1 cellular context compared by ENCODE assay signal in the genomic region with DNA sequence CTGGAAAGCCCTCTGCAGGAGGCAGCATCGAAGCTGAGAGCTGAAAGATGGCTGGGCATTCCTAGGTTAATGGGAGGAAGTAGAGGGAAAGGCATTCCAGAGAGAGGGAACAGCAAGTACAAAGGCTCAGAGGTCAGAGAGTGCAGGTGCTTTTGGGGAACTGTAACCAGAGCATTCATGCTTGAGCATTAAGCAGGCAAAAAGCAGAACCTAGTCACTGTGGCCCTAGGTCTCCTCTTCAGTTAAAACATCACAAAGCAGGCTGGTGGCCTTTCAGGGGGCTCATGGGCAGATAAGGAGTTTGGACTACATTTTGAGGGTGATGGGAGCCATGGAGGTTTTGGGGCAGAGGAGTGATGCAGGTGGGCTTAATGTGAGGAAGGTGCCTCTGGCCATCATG.
A peak's percentile ranks its signal among the peaks of the same experiment; 100 is the strongest.
TF ChIP-seq lines count a peak whose summit lies in the region.

No MANE protein-coding gene starts in this region.

TF ChIP-seq in H1, 55 proteins besides CTCF, POLR2A, EP300 and RAD21:
- TF ChIP-seq HDAC2 (IDR thresholded peaks at IDR 0.05; ENCODE audit: borderline replicate concordance in 1 of 2, low read depth in 2 of 2, low read length in 2 of 2) = peak in 1 of 2 experiments; percentile 61; a peak in 1 of 4 replicates
- TF ChIP-seq KDM1A (IDR thresholded peaks at IDR 0.05; ENCODE audit: borderline replicate concordance, low read length) = 0 out of 2 replicates have a peak, but pooled peaks have one; percentile 31
- TF ChIP-seq TBP (IDR thresholded peaks at IDR 0.05; ENCODE audit: low read depth, low read length) = no peak
- TF ChIP-seq JUN (IDR thresholded peaks at IDR 0.05; ENCODE audit: low read depth, low read length) = no peak
- no peak for TF ChIP-seq TEAD4 (IDR thresholded peaks at IDR 0.05; ENCODE audit: low read depth, low read length)
